In genomic region chrX:65745427-65745826, GRCh38 we compare ENCODE assay signal across 16 cellular contexts.
DNase-seq lines count a peak whose midpoint lies in the region; ATAC-seq and TF ChIP-seq lines count a peak whose summit lies in the region.
"Had no signal": no experiment of that assay in that cellular context is flagged by ENCODE, and none has a peak within 500 bp of the region (broad histone marks: within the 10 kb centered on the region; RNA-seq: fewer than 3 reads in every experiment).

No MANE protein-coding gene starts in this region.

- TF ChIP-seq CTCF in RWPE2 (IDR thresholded peaks at IDR 0.05; ENCODE audit: poor library complexity, severe bottlenecking) (no peak), mammary epithelial cell (conservative IDR thresholded peaks at IDR 0.05 in 1 of 2, IDR thresholded peaks at IDR 0.05 in 1 of 2; ENCODE audit: extremely low read depth in 1 of 2, insufficient read depth in 1 of 2, low read depth in 1 of 2, low read length in 2 of 2) (no peak), tibial nerve (IDR thresholded peaks at IDR 0.05) (no peak), left ventricle myocardium inferior (IDR thresholded peaks at IDR 0.05; ENCODE audit: borderline replicate concordance) (no peak)

- BruUV-seq in mammary epithelial cell (replicated peaks; lab: Mats Ljungman, UMichigan), result no TSS peak

- H3K27ac ChIP-seq in ACC112 (ENCODE audit: low read depth, low read length), result peak overlapping the region; percentile 9; the same call in 1 of the 2 replicates
- peak overlapping the region; percentile 55 for H3K27ac ChIP-seq in RWPE2 (ENCODE audit: poor library complexity, severe bottlenecking)
- peak overlapping the region; percentile 16 for H3K27ac ChIP-seq in mammary epithelial cell (ENCODE audit: insufficient read depth, low read depth, low read length)
- H3K27ac ChIP-seq in tibial nerve, result no peak overlapping the region
- no peak overlapping the region for H3K27ac ChIP-seq in left ventricle myocardium inferior (replicated peaks)
- H3K27ac ChIP-seq: dorsolateral prefrontal cortex, esophagus squamous epithelium, SJSA1 had no signal

- ATAC-seq in GM18868 (IDR thresholded peaks at IDR 0.05; ENCODE audit: unreplicated experiment), result peak; percentile 28
- ATAC-seq in RWPE2 (ENCODE audit: low read depth), result peak; percentile 10; the same call in 1 of the 3 replicates
- ATAC-seq: HepG2 had no signal

- H3K79me2 ChIP-seq in ACC112 (ENCODE audit: control insufficient read depth, insufficient read depth, low read length, unreplicated experiment) (no peaks in the 10 kb centered on the region), mammary epithelial cell (ENCODE audit: insufficient read depth, low read length) (no peaks in the 10 kb centered on the region)

- H3K27me3 ChIP-seq in ACC112 (ENCODE audit: insufficient read depth, low read length), result no peaks in the 10 kb centered on the region
- H3K27me3 ChIP-seq in RWPE2 (ENCODE audit: insufficient read depth, poor library complexity, severe bottlenecking), result no peaks in the 10 kb centered on the region
- H3K27me3 ChIP-seq in mammary epithelial cell (ENCODE audit: insufficient read depth, low read length), result no peaks in the 10 kb centered on the region
- H3K27me3 ChIP-seq in tibial nerve, result no peaks in the 10 kb centered on the region
- H3K27me3 ChIP-seq in left ventricle myocardium inferior (ENCODE audit: low read depth), result no peaks in the 10 kb centered on the region
- H3K27me3 ChIP-seq: esophagus squamous epithelium, SJSA1 had no signal

- DNase-seq in RWPE2 (ENCODE audit: low spot score), result no peak
- no peak for DNase-seq in mammary epithelial cell
- no peak for DNase-seq in stimulated activated naive CD4-positive, alpha-beta T cell treated with Interleukin-2 at 50 U/mL for 16 hours (lab: John Stamatoyannopoulos, UW)
- DNase-seq in tibial nerve (ENCODE audit: low spot score in 2 of 2), result no peak
- DNase-seq in OCI-M2 (lab: John Stamatoyannopoulos, UW; ENCODE audit: unreplicated experiment), result no peak
- DNase-seq in left ventricle myocardium inferior, result no peak
- DNase-seq: activated CD4-positive, alpha-beta T cell treated with anti-CD3 and anti-CD28 coated beads, Interleukin-2, amount 50 U/mL, for 48 hours; dorsolateral prefrontal cortex; esophagus squamous epithelium; NCI-H187 treated with DMSO at 0.1 percent for 48 hours; NCI-H446 treated with DMSO at 0.1 percent for 48 hours; retina had no signal

- H3K4me2 ChIP-seq in mammary epithelial cell (ENCODE audit: insufficient read depth, low read depth, low read length), result no peak overlapping the region

- no peak overlapping the region for H2AFZ ChIP-seq in ACC112 (ENCODE audit: low read length, unreplicated experiment)
- no peak overlapping the region for H2AFZ ChIP-seq in mammary epithelial cell (ENCODE audit: low read depth, low read length)

- peaks cover 16% of the 10 kb centered on the region for H3K4me1 ChIP-seq in ACC112 (ENCODE audit: control insufficient read depth, insufficient read depth, low read length, unreplicated experiment)
- H3K4me1 ChIP-seq in RWPE2 (ENCODE audit: insufficient read depth, poor library complexity, severe bottlenecking), result peaks cover 14% of the 10 kb centered on the region
- H3K4me1 ChIP-seq in mammary epithelial cell (ENCODE audit: insufficient read depth, low read length), result peaks cover 11% of the 10 kb centered on the region
- H3K4me1 ChIP-seq in tibial nerve, result peaks cover 0 to 5% (median 0%) of the 10 kb centered on the region in 4 donors
- H3K4me1 ChIP-seq in left ventricle myocardium inferior, result peaks cover 6% of the 10 kb centered on the region
- H3K4me1 ChIP-seq: SJSA1 had no signal

- no peak for TF ChIP-seq EP300 in tibial nerve (IDR thresholded peaks at IDR 0.05)

- H3K4me3 ChIP-seq in ACC112 (ENCODE audit: low read depth, low read length) (no peak overlapping the region), RWPE2 (ENCODE audit: severe bottlenecking) (no peak overlapping the region), mammary epithelial cell (replicated peaks in 1 of 3; ENCODE audit: insufficient read depth in 1 of 3, low read depth in 2 of 3, low read length in 3 of 3) (no peak overlapping the region), tibial nerve (no peak overlapping the region), left ventricle myocardium inferior (no peak overlapping the region)
- H3K4me3 ChIP-seq: dorsolateral prefrontal cortex, esophagus squamous epithelium, SJSA1 had no signal

- WGBS in mammary epithelial cell (ENCODE audit: low coverage, missing lambda C conversion rate), result 65% methylated on average over 6 of the region's 6 CpGs
- 65 to 68% methylated on average over 6 of the region's 6 CpGs for WGBS in tibial nerve, 2 donors

- intact Hi-C loops in mammary epithelial cell (cut with micrococcal nuclease), result loop anchor here (1.0 to 5.0 kb wide), 3 partner anchors 39 to 987 kb away; no protein-coding TSS in a partner anchor
- intact Hi-C loops in left ventricle myocardium inferior (cut with micrococcal nuclease), result no loop called here

- H3K9ac ChIP-seq in mammary epithelial cell (ENCODE audit: insufficient read depth, low read length), result no peak overlapping the region

- in situ Hi-C loops in mammary epithelial cell (cut with MboI; ENCODE audit: low sequenced_read_pairs in 2 of 2), result loop anchor here (10.0 to 25.0 kb wide), 2 partner anchors 239 to 242 kb away; no protein-coding TSS in a partner anchor

- CTCF ChIA-PET in mammary epithelial cell (lab: Charles Lee; ENCODE audit: low non-redundant PET), result interaction anchor here (0.6 to 1.2 kb wide), 3 partner anchors 9 to 240 kb away, joined by 3 to 5 read pairs (median 4); no protein-coding TSS in a partner anchor

- dilution Hi-C loops in mammary epithelial cell (cut with HindIII; ENCODE audit: low sequenced_read_pairs), result no loop called here

- H3K9me3 ChIP-seq in RWPE2 (ENCODE audit: severe bottlenecking) (no peaks in the 10 kb centered on the region), mammary epithelial cell (replicated peaks; ENCODE audit: insufficient read depth, low read length) (no peaks in the 10 kb centered on the region), tibial nerve (no peaks in the 10 kb centered on the region), left ventricle myocardium inferior (replicated peaks) (no peaks in the 10 kb centered on the region)
- H3K9me3 ChIP-seq: esophagus squamous epithelium, SJSA1 had no signal

- H3K36me3 ChIP-seq in ACC112 (ENCODE audit: insufficient read depth, low read length) (peaks cover 3% of the 10 kb centered on the region), RWPE2 (ENCODE audit: low read depth) (peaks cover 3% of the 10 kb centered on the region; the same call in 1 of the 2 replicates), mammary epithelial cell (ENCODE audit: insufficient read depth, low read length) (no peaks in the 10 kb centered on the region), tibial nerve (peaks cover 0 to 27% (median 0%) of the 10 kb centered on the region in 3 donors), left ventricle myocardium inferior (peaks cover 19% of the 10 kb centered on the region)

- TF ChIP-seq POLR2A in tibial nerve (IDR thresholded peaks at IDR 0.05), result no peak

- no peaks in the 10 kb centered on the region for H4K20me1 ChIP-seq in mammary epithelial cell (ENCODE audit: insufficient read depth, low read length)

Comparison
In these comparisons a context has a peak if more than half of its experiments do, and no peak if none do; other contexts are left out.
1. H3K27ac ChIP-seq: peak in ACC112 (single experiment), RWPE2 (single experiment) and mammary epithelial cell (single experiment); none in tibial nerve (0 of 4) and left ventricle myocardium inferior (single experiment).